Comparison of ENCODE assay signal across 1 cellular context in genomic region chr10:43396061-43396927, GRCh38.
TF ChIP-seq lines count a peak whose summit lies in the region.

No MANE protein-coding gene starts in this region.

TF ChIP-seq in K562, 482 proteins besides CTCF, POLR2A, EP300 and RAD21 (continued from another document and continues in another):
- peak; percentile 41 to 71 for TF ChIP-seq MNT (conservative IDR thresholded peaks at IDR 0.05)
- TF ChIP-seq SAFB2 (IDR thresholded peaks at IDR 0.05; ENCODE audit: borderline replicate concordance, low read depth, low read length, severe bottlenecking) = no peak
- TF ChIP-seq TRIM28 (IDR thresholded peaks at IDR 0.05) = peak; percentile 70
- TF ChIP-seq PYGO2 (tag; IDR thresholded peaks at IDR 0.05) = no peak
- 0 out of 2 replicates have a peak, but pooled peaks have one; percentile 19 for TF ChIP-seq PHF21A (IDR thresholded peaks at IDR 0.05; ENCODE audit: borderline replicate concordance, low read depth)
- TF ChIP-seq MBD2 (IDR thresholded peaks at IDR 0.05; ENCODE audit: borderline replicate concordance, low read depth) = 0 out of 2 replicates have a peak, but pooled peaks have one; percentile 46
- TF ChIP-seq TCF15 (CRISPR knock-in tag; IDR thresholded peaks at IDR 0.05) = 0 out of 2 replicates have a peak, but pooled peaks have one; percentile 18
- no peak for TF ChIP-seq TAL1 (IDR thresholded peaks at IDR 0.05)
- peak; percentile 89; the same call in 1 of the 2 replicates for TF ChIP-seq ZBTB49 (CRISPR knock-in tag; IDR thresholded peaks at IDR 0.05; ENCODE audit: borderline replicate concordance)
- TF ChIP-seq ZFP30 (CRISPR knock-in tag; IDR thresholded peaks at IDR 0.05; ENCODE audit: borderline replicate concordance) = no peak
- 0 out of 2 replicates have a peak, but pooled peaks have one; percentile 22 for TF ChIP-seq GTF2A2 (tag; IDR thresholded peaks at IDR 0.05)
- TF ChIP-seq KLF13 (tag; IDR thresholded peaks at IDR 0.05; ENCODE audit: borderline replicate concordance, low read depth) = peak; percentile 44; the same call in 1 of the 2 replicates
- TF ChIP-seq NEUROD1 (IDR thresholded peaks at IDR 0.05; ENCODE audit: borderline replicate concordance, low read depth, low read length, partially characterized antibody) = peak; percentile 30
- peak; percentile 38; the same call in 1 of the 2 replicates for TF ChIP-seq E2F4 (CRISPR knock-in tag; IDR thresholded peaks at IDR 0.05; ENCODE audit: low read depth)
- 0 out of 2 replicates have a peak, but pooled peaks have one; percentile 83 for TF ChIP-seq ATF6 (CRISPR knock-in tag; IDR thresholded peaks at IDR 0.05)
- TF ChIP-seq FOXK1 (CRISPR knock-in tag; IDR thresholded peaks at IDR 0.05; ENCODE audit: borderline replicate concordance) = 0 out of 2 replicates have a peak, but pooled peaks have one; percentile 77
- no peak for TF ChIP-seq ZKSCAN8 (CRISPR knock-in tag; IDR thresholded peaks at IDR 0.05)
- no peak for TF ChIP-seq ZNF282 (CRISPR knock-in tag; IDR thresholded peaks at IDR 0.05)
- no peak for TF ChIP-seq ZBTB33 (CRISPR knock-in tag; IDR thresholded peaks at IDR 0.05)
- peak; percentile 73; the same call in 1 of the 2 replicates for TF ChIP-seq ZNF232 (CRISPR knock-in tag; IDR thresholded peaks at IDR 0.05)
- no peak for TF ChIP-seq DLX4 (CRISPR knock-in tag; IDR thresholded peaks at IDR 0.05)
- no peak for TF ChIP-seq THRAP3 (IDR thresholded peaks at IDR 0.05; ENCODE audit: borderline replicate concordance)
- no peak for TF ChIP-seq SRSF1 (IDR thresholded peaks at IDR 0.05; ENCODE audit: low read depth, low read length)
- no peak for TF ChIP-seq CEBPB (tag; IDR thresholded peaks at IDR 0.05)
- no peak for TF ChIP-seq UBTF (IDR thresholded peaks at IDR 0.05; ENCODE audit: borderline replicate concordance in 1 of 2, low read depth in 2 of 2, low read length in 2 of 2)
- TF ChIP-seq ETV6 (IDR thresholded peaks at IDR 0.05; ENCODE audit: borderline replicate concordance in 1 of 2, low read depth in 2 of 2, low read length in 1 of 2) = peak in 1 of 2 experiments; percentile 38; a peak in 1 of 4 replicates
- peak; percentile 73; the same call in 1 of the 2 replicates for TF ChIP-seq ETV6 (CRISPR knock-in tag; IDR thresholded peaks at IDR 0.05; ENCODE audit: borderline replicate concordance)
- no peak for TF ChIP-seq MLX (CRISPR knock-in tag; conservative IDR thresholded peaks at IDR 0.05)
- TF ChIP-seq ETS1 (conservative IDR thresholded peaks at IDR 0.05; ENCODE audit: control insufficient read depth, low read depth, low read length) = peak; percentile 5; the same call in 1 of the 2 replicates
- 0 out of 2 replicates have a peak, but pooled peaks have one; percentile 69 for TF ChIP-seq ZNF830 (CRISPR knock-in tag; IDR thresholded peaks at IDR 0.05)
- peak; percentile 55; the same call in 1 of the 2 replicates for TF ChIP-seq IRF1 (CRISPR knock-in tag; IDR thresholded peaks at IDR 0.05; ENCODE audit: borderline replicate concordance)
- TF ChIP-seq SRSF9 (IDR thresholded peaks at IDR 0.05; ENCODE audit: borderline replicate concordance, low read depth, low read length) = no peak
- peak; percentile 77 for TF ChIP-seq FOXP1 (CRISPR knock-in tag; IDR thresholded peaks at IDR 0.05)
- peak in 1 of 2 experiments; percentile 17; a peak in 2 of 4 replicates for TF ChIP-seq MAZ (CRISPR knock-in tag; conservative IDR thresholded peaks at IDR 0.05 in 1 of 2, IDR thresholded peaks at IDR 0.05 in 1 of 2)
- TF ChIP-seq MLLT1 (IDR thresholded peaks at IDR 0.05) = peak; percentile 47 to 78; a peak in 2 of 4 replicates
- peak; percentile 11; the same call in 1 of the 2 replicates for TF ChIP-seq MYC (IDR thresholded peaks at IDR 0.05; ENCODE audit: low read depth, low read length)
- TF ChIP-seq MYC (CRISPR knock-in tag; IDR thresholded peaks at IDR 0.05; ENCODE audit: borderline replicate concordance, low read depth) = peak; percentile 78; the same call in 1 of the 2 replicates
- no peak for TF ChIP-seq RAD51 (IDR thresholded peaks at IDR 0.05; ENCODE audit: borderline replicate concordance, low read depth)
- peak; percentile 13; the same call in 1 of the 2 replicates for TF ChIP-seq SMARCA4 (IDR thresholded peaks at IDR 0.05)
- TF ChIP-seq KAT7 (CRISPR knock-in tag; IDR thresholded peaks at IDR 0.05; ENCODE audit: borderline replicate concordance) = no peak
- peak; percentile 96 for TF ChIP-seq RBM22 (IDR thresholded peaks at IDR 0.05; ENCODE audit: low read depth, low read length, poor library complexity, severe bottlenecking)
- peak; percentile 24; the same call in 1 of the 2 replicates for TF ChIP-seq ATF7 (IDR thresholded peaks at IDR 0.05)
- no peak for TF ChIP-seq SPI1 (IDR thresholded peaks at IDR 0.05; ENCODE audit: borderline replicate concordance, low read depth, low read length)
- peak; percentile 98 for TF ChIP-seq SRSF3 (IDR thresholded peaks at IDR 0.05; ENCODE audit: insufficient read depth, low read length)
- peak; percentile 64; the same call in 1 of the 2 replicates for TF ChIP-seq ZZZ3 (IDR thresholded peaks at IDR 0.05)
